In the genomic region with DNA sequence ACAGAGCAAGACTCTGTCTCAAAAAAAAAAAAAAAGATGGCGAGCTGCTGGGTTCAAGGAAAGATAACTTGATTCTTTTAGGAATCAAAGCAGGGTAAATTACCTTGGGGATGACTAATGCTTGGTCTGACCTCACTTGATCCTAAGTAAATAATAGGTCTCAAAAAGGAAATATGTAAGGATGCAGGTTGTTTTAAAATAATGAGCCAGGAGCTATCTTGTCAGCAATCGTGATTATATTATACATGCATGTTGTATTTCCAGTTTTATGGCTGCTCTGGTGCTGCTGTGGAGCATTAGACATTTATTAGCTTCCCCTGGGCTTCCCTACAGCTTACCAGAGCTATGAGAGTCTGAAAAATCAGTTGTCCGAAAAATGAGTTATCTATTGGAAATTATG, we compare ENCODE assay signal across 1 cellular context.
TF ChIP-seq lines count a peak whose summit lies in the region.

No MANE protein-coding gene starts in this region.

TF ChIP-seq in HepG2, 621 proteins besides CTCF, POLR2A, EP300 and RAD21:
- TF ChIP-seq CEBPG (CRISPR knock-in tag; IDR thresholded peaks at IDR 0.05) (no peak), XRCC5 (optimal IDR thresholded peaks at IDR 0.05; ENCODE audit: low read length) (no peak), ZNF530 (CRISPR knock-in tag; IDR thresholded peaks at IDR 0.05; ENCODE audit: low read depth) (no peak), DMAP1 (CRISPR knock-in tag; IDR thresholded peaks at IDR 0.05) (no peak), RFXAP (CRISPR knock-in tag; IDR thresholded peaks at IDR 0.05; ENCODE audit: borderline replicate concordance) (no peak), STAG1 (CRISPR knock-in tag; IDR thresholded peaks at IDR 0.05) (no peak), HES4 (CRISPR knock-in tag; IDR thresholded peaks at IDR 0.05; ENCODE audit: borderline replicate concordance) (no peak), NCOA5 (CRISPR knock-in tag; IDR thresholded peaks at IDR 0.05) (no peak), KDM6A (CRISPR knock-in tag; IDR thresholded peaks at IDR 0.05; ENCODE audit: low read depth) (no peak), ZNF563 (CRISPR knock-in tag; IDR thresholded peaks at IDR 0.05) (no peak), MYNN (CRISPR knock-in tag; IDR thresholded peaks at IDR 0.05; ENCODE audit: low read depth) (no peak), MED8 (CRISPR knock-in tag; IDR thresholded peaks at IDR 0.05; ENCODE audit: insufficient replicate concordance) (no peak), ZNF331 (CRISPR knock-in tag; IDR thresholded peaks at IDR 0.05) (no peak), ZNF652 (CRISPR knock-in tag; IDR thresholded peaks at IDR 0.05; ENCODE audit: borderline replicate concordance, low read depth) (no peak), HNRNPUL1 (IDR thresholded peaks at IDR 0.05; ENCODE audit: low read depth, low read length) (no peak)
- TF ChIP-seq, protein P1, sequence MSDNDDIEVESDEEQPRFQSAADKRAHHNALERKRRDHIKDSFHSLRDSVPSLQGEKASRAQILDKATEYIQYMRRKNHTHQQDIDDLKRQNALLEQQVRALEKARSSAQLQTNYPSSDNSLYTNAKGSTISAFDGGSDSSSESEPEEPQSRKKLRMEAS (IDR thresholded peaks at IDR 0.05) = no peak
